In the genomic region with DNA sequence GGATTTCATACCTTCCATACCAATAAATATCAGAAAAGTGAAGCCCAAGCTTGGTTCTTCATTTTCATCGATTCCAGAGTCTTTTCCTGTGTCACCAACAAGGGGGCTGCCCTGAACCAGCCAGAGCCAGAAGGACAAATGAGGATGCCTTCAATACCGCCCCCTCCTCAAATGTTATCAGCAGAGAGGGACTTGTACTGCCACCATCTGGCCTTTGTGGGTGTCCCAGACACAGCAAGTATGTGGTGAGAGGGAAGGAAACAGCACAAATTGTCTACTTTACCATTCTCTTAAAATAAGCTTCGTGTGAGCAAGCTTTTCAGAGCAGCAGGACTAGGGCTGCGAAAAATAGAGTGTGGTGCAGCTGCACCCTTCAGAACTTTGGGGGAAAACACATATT, we compare ENCODE assay signal across 10 cellular contexts.
DNase-seq lines count a peak whose midpoint lies in the region; ATAC-seq, FAIRE-seq and TF ChIP-seq lines count a peak whose summit lies in the region.
"Had no signal": no experiment of that assay in that cellular context is flagged by ENCODE, and none has a peak within 500 bp of the region (broad histone marks: within the 10 kb centered on the region; RNA-seq: fewer than 3 reads in every experiment).

No MANE protein-coding gene starts in this region.

- no peak for FAIRE-seq in RCC 7860 (lab: Jason Lieb, UNC)

- peaks cover 4% of the 10 kb centered on the region for H3K9me3 Mint-ChIP-seq in endothelial cell (ENCODE audit: unreplicated experiment)
- H3K9me3 Mint-ChIP-seq: activated T-cell treated with anti-CD3 and anti-CD28 coated beads, Interleukin-2, amount 50 U/mL, for 4 hours had no signal

- H3K4me3 Mint-ChIP-seq in endothelial cell (ENCODE audit: unreplicated experiment) = no peak overlapping the region
- H3K4me3 Mint-ChIP-seq: activated T-cell treated with anti-CD3 and anti-CD28 coated beads, Interleukin-2, amount 50 U/mL, for 4 hours had no signal

- H3K27me3 Mint-ChIP-seq in endothelial cell (ENCODE audit: unreplicated experiment) = peaks cover 1% of the 10 kb centered on the region

- no peaks in the 10 kb centered on the region for H3K36me3 Mint-ChIP-seq in endothelial cell (ENCODE audit: low read depth, unreplicated experiment)

- peak; percentile 51 for DNase-seq in NCI-H748 (lab: John Stamatoyannopoulos, UW; ENCODE audit: unreplicated experiment)
- no peak for DNase-seq in NCI-H748 treated with DMSO at 0.1 percent for 48 hours (lab: John Stamatoyannopoulos, UW)
- peak; percentile 10 for DNase-seq in NCI-H345 treated with DMSO at 0.1 percent for 48 hours (lab: John Stamatoyannopoulos, UW; ENCODE audit: unreplicated experiment)
- peak; percentile 46 for DNase-seq in endothelial cell (ENCODE audit: low spot score)
- DNase-seq in retina = peak; percentile 35
- no peak for DNase-seq in hippocampal formation (lab: John Stamatoyannopoulos, UW)
- DNase-seq in RCC 7860 (ENCODE audit: low spot score) = no peak
- DNase-seq: activated T-cell treated with anti-CD3 and anti-CD28 coated beads, Interleukin-2, amount 50 U/mL, for 4 hours had no signal

- H3K27ac Mint-ChIP-seq in endothelial cell (ENCODE audit: unreplicated experiment) = no peak overlapping the region

- ATAC-seq in GM18502 (IDR thresholded peaks at IDR 0.05; ENCODE audit: poor library complexity, unreplicated experiment) = no peak
- ATAC-seq: activated T-cell treated with anti-CD3 and anti-CD28 coated beads, Interleukin-2, amount 50 U/mL, for 4 hours; Right ventricle myocardium inferior had no signal

- peak; percentile 42 for TF ChIP-seq CTCF in endothelial cell (IDR thresholded peaks at IDR 0.05; ENCODE audit: unreplicated experiment)

- peaks cover 9% of the 10 kb centered on the region for H3K4me1 Mint-ChIP-seq in endothelial cell (ENCODE audit: unreplicated experiment)

Comparison
In these comparisons a context has a peak if more than half of its experiments do, and no peak if none do; other contexts are left out.
1. DNase-seq: peak in NCI-H748 (single experiment), NCI-H345 treated with DMSO at 0.1 percent for 48 hours (single experiment), endothelial cell (single experiment) and retina (single experiment); none in NCI-H748 treated with DMSO at 0.1 percent for 48 hours (single experiment), hippocampal formation (0 of 2) and RCC 7860 (single experiment).